ENCODE assay signal across 14 cellular contexts in the genomic region with DNA sequence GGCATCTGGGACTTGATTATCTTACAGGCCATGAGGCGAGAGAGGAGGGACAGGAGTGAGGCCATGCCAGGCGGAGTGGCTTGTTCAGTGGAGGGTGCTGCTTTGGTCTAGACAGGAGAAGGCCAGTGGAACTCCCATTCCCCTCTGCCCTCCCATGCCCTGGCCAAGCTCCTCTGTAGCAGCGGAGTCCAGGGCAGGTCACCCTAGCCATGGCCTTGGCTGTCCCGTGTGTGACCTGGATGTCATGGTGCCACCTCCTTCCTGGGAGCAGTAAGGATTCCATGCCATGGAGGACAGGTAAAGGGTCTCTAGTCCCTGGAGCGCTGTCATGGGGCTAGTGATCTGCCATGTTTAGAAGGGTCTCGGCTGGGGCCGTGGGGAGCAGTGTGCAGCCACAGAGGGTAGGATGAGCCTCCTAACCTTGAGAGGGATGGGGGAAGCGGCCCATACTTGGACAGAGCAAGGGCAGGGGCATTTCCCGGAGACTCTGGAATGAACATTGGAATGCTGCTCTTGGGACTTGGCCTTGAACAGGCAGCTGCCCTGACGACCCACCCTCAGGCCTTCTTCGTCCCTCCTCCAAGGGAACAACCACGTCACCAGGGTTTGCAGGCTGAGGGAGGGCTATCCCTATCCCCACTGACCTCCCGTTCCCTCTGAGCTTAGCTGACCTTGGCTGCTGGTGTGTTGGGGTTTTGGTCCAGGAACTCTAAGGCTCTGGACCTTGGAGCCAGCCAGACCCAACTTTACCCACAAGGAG.
DNase-seq lines count a peak whose midpoint lies in the region; ATAC-seq and TF ChIP-seq lines count a peak whose summit lies in the region.
"Had no signal": no experiment of that assay in that cellular context is flagged by ENCODE, and none has a peak within 500 bp of the region (broad histone marks: within the 10 kb centered on the region; RNA-seq: fewer than 3 reads in every experiment).

No MANE protein-coding gene starts in this region.

- DNase-seq in AG10803 (ENCODE audit: low read depth) (peak; percentile 43), hepatic stellate cell (ENCODE audit: low spot score) (peak; percentile 81), psoas muscle (no peak), ecto neural progenitor cell (ENCODE audit: low spot score) (no peak)
- DNase-seq in stimulated activated CD4-positive, alpha-beta T cell treated with anti-CD3 and anti-CD28 coated beads, Interleukin-15, amount 100 ng/mL, for 24 hours, result no peak
- DNase-seq: effector CD8-positive, alpha-beta T cell; KBM-7; mucosa of descending colon; stimulated activated CD4-positive, alpha-beta T cell treated with anti-CD3 and anti-CD28 coated beads, Interleukin-2, amount 100 ng/mL, for 24 hours had no signal

- H3K36me3 ChIP-seq in psoas muscle (ENCODE audit: insufficient read depth in 1 of 2, low read depth in 1 of 2), result peaks cover 0 to 2% of the 10 kb centered on the region in 2 donors

- no peaks in the 10 kb centered on the region for H3K9me3 Mint-ChIP-seq in brain
- H3K9me3 Mint-ChIP-seq: activated T-helper 2 cell treated with anti-CD3 and anti-CD28 coated beads, Interferon-gamma antibody, Interleukin-2, Interleukin-4, amounts not matched to agents 10 μg/mL and 5 μg/mL and 100 μg/mL, durations not matched to agents 14 hours and 24 hours and 36 hours; CD8-positive, alpha-beta T cell had no signal

- H3K36me3 Mint-ChIP-seq in brain, result no peaks in the 10 kb centered on the region
- H3K36me3 Mint-ChIP-seq: CD8-positive, alpha-beta T cell had no signal

- H3K4me1 ChIP-seq in psoas muscle, result peaks cover 88% of the 10 kb centered on the region

- peaks cover 50% of the 10 kb centered on the region for H3K4me1 Mint-ChIP-seq in brain

- H3K4me3 ChIP-seq in AG10803 (ENCODE audit: low read length) (no peak overlapping the region), psoas muscle (no peak overlapping the region)
- H3K4me3 ChIP-seq: mucosa of descending colon had no signal

- H3K4me3 Mint-ChIP-seq in brain, result no peak overlapping the region
- H3K4me3 Mint-ChIP-seq: CD8-positive, alpha-beta T cell had no signal

- no peaks in the 10 kb centered on the region for H3K9me3 ChIP-seq in psoas muscle
- H3K9me3 ChIP-seq: mucosa of descending colon had no signal

- H3K27me3 ChIP-seq in psoas muscle (ENCODE audit: insufficient read depth in 3 of 3, low read length in 2 of 3), result no peaks in the 10 kb centered on the region

- peak overlapping the region; percentile 14 for H3K27ac ChIP-seq in psoas muscle

- intact Hi-C loops in psoas muscle (cut with DNase I), result no loop called here

- no peak for ATAC-seq in psoas muscle
- no peak for ATAC-seq in HG02852 (IDR thresholded peaks at IDR 0.05; ENCODE audit: unreplicated experiment)
- no peak for ATAC-seq in GM18519 (IDR thresholded peaks at IDR 0.05; ENCODE audit: low FRiP score, unreplicated experiment)
- ATAC-seq: CD8-positive, alpha-beta T cell; mucosa of descending colon had no signal

- H3K27me3 Mint-ChIP-seq in brain, result peaks cover 2% of the 10 kb centered on the region

- peak overlapping the region in 3 of 5 experiments; percentile 44 to 75 (median 59) for H3K27ac Mint-ChIP-seq in brain
- H3K27ac Mint-ChIP-seq: activated T-helper 2 cell treated with anti-CD3 and anti-CD28 coated beads, Interferon-gamma antibody, Interleukin-2, Interleukin-4, amounts not matched to agents 10 μg/mL and 5 μg/mL and 100 μg/mL, durations not matched to agents 14 hours and 24 hours and 36 hours; CD8-positive, alpha-beta T cell had no signal

- TF ChIP-seq CTCF in AG10803 (conservative IDR thresholded peaks at IDR 0.05; ENCODE audit: low read length) (no peak), brain (conservative IDR thresholded peaks at IDR 0.05) (no peak), psoas muscle (IDR thresholded peaks at IDR 0.05) (no peak)

- 68 to 72% (median 69%) methylated on average over 13 of the region's 13 CpGs for WGBS in psoas muscle, 3 donors

Comparison
In these comparisons a context has a peak if more than half of its experiments do, and no peak if none do; other contexts are left out.
1. DNase-seq: peak in AG10803 (single experiment) and hepatic stellate cell (single experiment); none in psoas muscle (0 of 2), stimulated activated CD4-positive, alpha-beta T cell treated with anti-CD3 and anti-CD28 coated beads, Interleukin-15, amount 100 ng/mL, for 24 hours (single experiment) and ecto neural progenitor cell (single experiment).